11 cellular contexts compared by ENCODE assay signal in genomic region chr2:106098081-106098480, GRCh38.
DNase-seq lines count a peak whose midpoint lies in the region; TF ChIP-seq lines count a peak whose summit lies in the region.
"Had no signal": no experiment of that assay in that cellular context is flagged by ENCODE, and none has a peak within 500 bp of the region (broad histone marks: within the 10 kb centered on the region; RNA-seq: fewer than 3 reads in every experiment).

No MANE protein-coding gene starts in this region.

- 57 to 79% (median 67%) methylated on average over 3 of the region's 3 CpGs for WGBS in stomach, 5 donors

- H3K4me3 ChIP-seq in A673 (ENCODE audit: low read depth, low read length, poor library complexity, severe bottlenecking) (no peak overlapping the region), GM06990 (replicated peaks; ENCODE audit: low read depth, low read length) (no peak overlapping the region), foreskin fibroblast (ENCODE audit: low read depth in 1 of 2, low read length in 2 of 2) (no peak overlapping the region), stomach (no peak overlapping the region)

- no peak for TF ChIP-seq EP300 in stomach (IDR thresholded peaks at IDR 0.05)

- H3K4me1 ChIP-seq in A673 (ENCODE audit: insufficient read depth, low read length, poor library complexity, severe bottlenecking) = no peaks in the 10 kb centered on the region
- H3K4me1 ChIP-seq in stomach = peaks cover 0 to 5% (median 0%) of the 10 kb centered on the region in 4 donors

- no peak for DNase-seq in A673 (ENCODE audit: low spot score)
- DNase-seq in GM06990 (ENCODE audit: extremely low read depth, insufficient read length) = no peak
- DNase-seq in SK-N-DZ (ENCODE audit: low spot score) = peak; percentile 16
- peak in 1 of 2 donors; percentile 14 for DNase-seq in foreskin fibroblast
- DNase-seq in pons (ENCODE audit: low spot score) = no peak
- DNase-seq in activated CD8-positive, alpha-beta memory T cell treated with anti-CD3 and anti-CD28 coated beads, Interleukin-2, amount 50 U/mL, for 48 hours = no peak
- no peak for DNase-seq in stomach
- no peak for DNase-seq in substantia nigra (lab: John Stamatoyannopoulos, UW)
- DNase-seq: activated CD4-positive, CD25-positive, alpha-beta regulatory T cell; naive B cell; NCI-H187 had no signal

- H3K36me3 ChIP-seq in A673 (ENCODE audit: insufficient read depth, low read length, poor library complexity, severe bottlenecking) = no peaks in the 10 kb centered on the region
- peaks cover 12% of the 10 kb centered on the region for H3K36me3 ChIP-seq in GM06990 (ENCODE audit: control insufficient read depth, insufficient read depth, low read length)
- H3K36me3 ChIP-seq in stomach = peaks cover 11 to 82% (median 73%) of the 10 kb centered on the region in 4 donors

- intact Hi-C loops in A673 (cut with micrococcal nuclease; ENCODE audit: unreplicated experiment) = no loop called here
- intact Hi-C loops in stomach (cut with DNase I; ENCODE audit: low total_unique reads) = loop anchor here (10.0 kb wide), 1 partner anchor 523 kb away; no protein-coding TSS in a partner anchor

- CTCF ChIA-PET in A673 (lab: Charles Lee) = no interaction called here

- no peak overlapping the region for H3K27ac ChIP-seq in A673 (ENCODE audit: low read depth, low read length, poor library complexity, severe bottlenecking)
- H3K27ac ChIP-seq in stomach = no peak overlapping the region
- no peak overlapping the region for H3K27ac ChIP-seq in substantia nigra (ENCODE audit: low read depth, low read length, poor library complexity, severe bottlenecking)

- no TSS peak for BruUV-seq in A673 (replicated peaks; lab: Mats Ljungman, UMichigan)

- TF ChIP-seq CTCF in A673 (conservative IDR thresholded peaks at IDR 0.05; ENCODE audit: low read depth, low read length) = peak; percentile 39; the same call in 1 of the 2 replicates
- peak; percentile 36 for TF ChIP-seq CTCF in GM06990 (IDR thresholded peaks at IDR 0.05; ENCODE audit: insufficient read depth, low read length, poor library complexity, severe bottlenecking)
- peak; percentile 52 for TF ChIP-seq CTCF in foreskin fibroblast (IDR thresholded peaks at IDR 0.05; ENCODE audit: low read depth, low read length)
- TF ChIP-seq CTCF in stomach (IDR thresholded peaks at IDR 0.05) = peak in 1 of 7 experiments; percentile 8

- H3K9me3 ChIP-seq in A673 (ENCODE audit: low read depth, low read length, poor library complexity, severe bottlenecking) (no peaks in the 10 kb centered on the region), stomach (no peaks in the 10 kb centered on the region)

- no peak for TF ChIP-seq POLR2A in stomach (IDR thresholded peaks at IDR 0.05)

- no peaks in the 10 kb centered on the region for H3K27me3 ChIP-seq in A673 (replicated peaks; ENCODE audit: insufficient read depth, low read depth, low read length, poor library complexity)
- no peaks in the 10 kb centered on the region for H3K27me3 ChIP-seq in GM06990 (replicated peaks; ENCODE audit: control insufficient read depth, insufficient read depth, low read length)
- H3K27me3 ChIP-seq in stomach = no peaks in the 10 kb centered on the region

- POLR2A ChIA-PET in A673 (lab: Charles Lee; ENCODE audit: low non-redundant PET) = no interaction called here
